1 cellular context compared by ENCODE assay signal in genomic region chr2:202716114-202716718, GRCh38.
TF ChIP-seq lines count a peak whose summit lies in the region.

No MANE protein-coding gene starts in this region.

TF ChIP-seq in GM12878, 131 proteins besides CTCF, POLR2A, EP300 and RAD21:
- no peak for TF ChIP-seq ZNF384 (IDR thresholded peaks at IDR 0.05; ENCODE audit: borderline replicate concordance, low read depth, low read length)
- TF ChIP-seq CBX5 (IDR thresholded peaks at IDR 0.05; ENCODE audit: low read depth), result peak; percentile 88
